Comparison of ENCODE assay signal across 25 cellular contexts in genomic region chr21:44526096-44526997, GRCh38. TPM values are rescaled to one million over a fixed set of nuclear protein-coding genes. Genes with fewer than 3 reads are reported as not detected.
DNase-seq lines count a peak whose midpoint lies in the region; ATAC-seq, FAIRE-seq and TF ChIP-seq lines count a peak whose summit lies in the region.
"Had no signal": no experiment of that assay in that cellular context is flagged by ENCODE, and none has a peak within 500 bp of the region (broad histone marks: within the 10 kb centered on the region; RNA-seq: fewer than 3 reads in every experiment).

No MANE protein-coding gene starts in this region.

- H2AFZ ChIP-seq in K562 (ENCODE audit: low read depth, low read length) (no peak overlapping the region), HepG2 (ENCODE audit: low read length) (no peak overlapping the region)

- TF ChIP-seq EP300 in K562 (IDR thresholded peaks at IDR 0.05; ENCODE audit: low read length) (no peak), HepG2 (IDR thresholded peaks at IDR 0.05; ENCODE audit: low read depth in 2 of 2, low read length in 2 of 2) (no peak), HepG2 (CRISPR knock-in tag; IDR thresholded peaks at IDR 0.05; ENCODE audit: borderline replicate concordance) (no peak)

- H3K27me3 ChIP-seq in K562 (ENCODE audit: control insufficient read depth in 2 of 2, insufficient read depth in 2 of 2, low read length in 2 of 2) (peaks cover 30 to 64% of the 10 kb centered on the region in 2 experiments; a peak in 4 of 5 replicates), HepG2 (ENCODE audit: control insufficient read depth in 1 of 2, insufficient read depth in 2 of 2, low read length in 2 of 2) (peaks cover 0 to 11% of the 10 kb centered on the region in 2 experiments; a peak in 1 of 5 replicates)
- H3K27me3 ChIP-seq: MG63 had no signal

- no peak overlapping the region for H3K27ac ChIP-seq in K562 (ENCODE audit: extremely low read depth, low read depth, low read length)
- no peak overlapping the region for H3K27ac ChIP-seq in HepG2 (ENCODE audit: extremely low read length, insufficient read depth, low read length)
- H3K27ac ChIP-seq: HL-60 had no signal

- H3K9ac ChIP-seq in K562 (ENCODE audit: insufficient read depth in 1 of 2, low read depth in 2 of 2, low read length in 2 of 2) (no peak overlapping the region), HepG2 (ENCODE audit: insufficient read depth, low read depth, low read length) (no peak overlapping the region)

- no peak overlapping the region for H3K4me2 ChIP-seq in K562 (ENCODE audit: insufficient read depth, low read length)
- H3K4me2 ChIP-seq in HepG2 (ENCODE audit: low read depth, low read length): peak overlapping the region; percentile 20; the same call in 1 of the 2 replicates

- no peak for TF ChIP-seq RAD21 in K562 (CRISPR knock-in tag; conservative IDR thresholded peaks at IDR 0.05 in 1 of 2, IDR thresholded peaks at IDR 0.05 in 1 of 2)
- TF ChIP-seq RAD21 in HepG2 (CRISPR knock-in tag; IDR thresholded peaks at IDR 0.05): no peak

- FAIRE-seq in HTR-8/SVneo (lab: Jason Lieb, UNC) (peak; percentile 46), K562 (lab: Jason Lieb, UNC) (no peak), HepG2 (lab: Jason Lieb, UNC) (no peak)
- FAIRE-seq: D721Med had no signal

- in situ Hi-C loops in K562 (cut with MboI): no loop called here
- in situ Hi-C loops in HepG2 (cut with HindIII; ENCODE audit: extremely low pct_ligation_motif_present, low pct_unique_long_range_greater_than_20kb): no loop called here

- H3K4me3 ChIP-seq in K562 (no peak overlapping the region), HepG2 (replicated peaks in 1 of 3; ENCODE audit: insufficient read depth in 1 of 3, low read depth in 2 of 3, low read length in 3 of 3) (no peak overlapping the region)
- H3K4me3 ChIP-seq: MG63 had no signal

- H3K4me1 ChIP-seq in K562 (replicated peaks in 1 of 2; ENCODE audit: control insufficient read depth in 2 of 2, insufficient read depth in 2 of 2, low read length in 2 of 2): peaks cover 0 to 16% of the 10 kb centered on the region in 2 experiments; a peak in 1 of 5 replicates
- peaks cover 21% of the 10 kb centered on the region for H3K4me1 ChIP-seq in HepG2 (ENCODE audit: insufficient read depth, low read length)

- H3K9me3 ChIP-seq in K562 (replicated peaks; ENCODE audit: control insufficient read depth, insufficient read depth, low read depth, low read length): peaks cover 21% of the 10 kb centered on the region; the same call in 1 of the 2 replicates
- H3K9me3 ChIP-seq in HepG2 (ENCODE audit: low read length): no peaks in the 10 kb centered on the region

- ATAC-seq in K562 (no peak), HepG2 (peak; percentile 8; the same call in 1 of the 3 replicates), HG02852 (IDR thresholded peaks at IDR 0.05; ENCODE audit: unreplicated experiment) (no peak)
- ATAC-seq: PC-3 had no signal

- TF ChIP-seq CTCF in K562 (IDR thresholded peaks at IDR 0.05 in 2 of 3, conservative IDR thresholded peaks at IDR 0.05 in 1 of 3; ENCODE audit: insufficient read depth in 2 of 3, low read depth in 1 of 3, low read length in 3 of 3) (no peak), HepG2 (CRISPR knock-in tag; IDR thresholded peaks at IDR 0.05) (no peak)

- 2% methylated on average over 11 of the region's 12 CpGs for WGBS in K562 (ENCODE audit: insufficient coverage, low coverage, missing lambda C conversion rate)
- WGBS in HepG2 (ENCODE audit: low lambda C conversion rate): 31% methylated on average over 12 of the region's 12 CpGs

- POLR2A ChIA-PET in K562 (lab: Yijun Ruan, JAX): interaction anchor here (0.5 kb wide), 1 partner anchor 42 kb away, joined by 3 read pairs; no protein-coding TSS in a partner anchor
- POLR2A ChIA-PET in HepG2 (lab: Yijun Ruan, JAX): no interaction called here

- H4K20me1 ChIP-seq in K562 (replicated peaks; ENCODE audit: control insufficient read depth, insufficient read depth, low read length) (peaks cover 13% of the 10 kb centered on the region; the same call in 1 of the 2 replicates), HepG2 (ENCODE audit: insufficient read depth, low read length) (no peaks in the 10 kb centered on the region)

- no TSS peak for BruUV-seq in K562 (replicated peaks; lab: Mats Ljungman, UMichigan)
- BruUV-seq in HepG2 (replicated peaks; lab: Mats Ljungman, UMichigan): no TSS peak

- DNase-seq in HTR-8/SVneo (ENCODE audit: insufficient read length, low spot score): no peak
- DNase-seq in K562 (ENCODE audit: extremely low read depth in 1 of 4, low spot score in 3 of 4): no peak
- DNase-seq in HepG2 (ENCODE audit: low spot score): peak; percentile 22
- peak; percentile 69 for DNase-seq in posterior vena cava (ENCODE audit: low spot score)
- DNase-seq in hippocampal formation (lab: John Stamatoyannopoulos, UW): no peak
- no peak for DNase-seq in cortex of kidney (lab: John Stamatoyannopoulos, UW)
- DNase-seq: ACHN; C1 segment of cervical spinal cord; CD8-positive, alpha-beta memory T cell; DMS79; H7; Kasumi-1; MG63; NCI-H1092; NCI-H1436 treated with DMSO at 0.1 percent for 48 hours; NCI-H2029; NCI-H345; NCI-H524 treated with DMSO at 0.1 percent for 48 hours; PC-3; SHP77 treated with DMSO at 0.1 percent for 48 hours had no signal

- H3K9me1 ChIP-seq in K562 (ENCODE audit: control insufficient read depth, insufficient read depth, low read length): no peaks in the 10 kb centered on the region

- CTCF ChIA-PET in K562 (lab: Yijun Ruan, JAX; ENCODE audit: low intra/inter-chr PET ratio) (no interaction called here), HepG2 (lab: Yijun Ruan, JAX; ENCODE audit: low intra/inter-chr PET ratio, low total read pairs) (no interaction called here)

- intact Hi-C loops in K562 (cut with micrococcal nuclease) (no loop called here), HepG2 (cut with micrococcal nuclease; ENCODE audit: unreplicated experiment) (no loop called here), posterior vena cava (cut with DNase I) (no loop called here)

- H3K36me3 ChIP-seq in K562 (ENCODE audit: control insufficient read depth, insufficient read depth, low read length): no peaks in the 10 kb centered on the region
- no peaks in the 10 kb centered on the region for H3K36me3 ChIP-seq in HepG2 (replicated peaks in 1 of 2; ENCODE audit: control insufficient read depth in 1 of 2, insufficient read depth in 2 of 2, low read length in 2 of 2)
- H3K36me3 ChIP-seq: MG63 had no signal

- H3K79me2 ChIP-seq in K562 (ENCODE audit: control insufficient read depth, insufficient read depth, low read length) (no peaks in the 10 kb centered on the region), HepG2 (ENCODE audit: insufficient read depth, low read length) (no peaks in the 10 kb centered on the region)

- TF ChIP-seq POLR2A in K562 (conservative IDR thresholded peaks at IDR 0.05): no peak
- no peak for TF ChIP-seq POLR2A in HepG2 (IDR thresholded peaks at IDR 0.05; ENCODE audit: insufficient read depth in 1 of 2, low read depth in 2 of 2, low read length in 2 of 2)

RNA-seq across cellular contexts. Expression of gene KRTAP10-1, which starts 13.6 kb away (rescaled TPM):
- not detected in 2 replicates for total RNA-seq in K562 (2011; cell fraction: chromatin; rRNA removed; ENCODE audit: low replicate concordance)
- total RNA-seq in K562 (2011; cell fraction: nucleolus; rRNA removed): not detected in 2 replicates
- total RNA-seq in K562 (2011; cell fraction: nucleoplasm; rRNA removed): not detected in 2 replicates
- total RNA-seq in K562 (2014; rRNA removed) (not detected in 2 replicates), K562 (2014; rRNA removed; fragmentation: Illumina TruSeq; extraction: Trizol) (not detected in 2 replicates), K562 (2015; rRNA removed; fragmentation: Illumina TruSeq; extraction: Trizol) (not detected in 2 replicates), K562 (2021) (not detected in 2 replicates), HepG2 (2016; rRNA removed; fragmentation: Illumina TruSeq; extraction: Trizol) (not detected in 2 replicates), posterior vena cava (not detected)
- polyA plus RNA-seq in K562 (2011; rRNA removed) (not detected in 2 replicates), K562 (2014; fragmentation: Illumina TruSeq; extraction: Trizol) (not detected in 2 replicates), K562 (2014; fragmentation: Nextera tagmentation; extraction: Ambion mirVana) (not detected), K562 (2014; rRNA removed) (not detected in 2 replicates), HepG2 (2011; rRNA removed) (not detected in 2 replicates)
- polyA plus RNA-seq in K562 (2011; cell fraction: cytosol; rRNA removed): not detected in 2 replicates
- polyA plus RNA-seq in K562 (2011; cell fraction: nucleus; rRNA removed): not detected in 2 replicates
- polyA plus RNA-seq in K562 (2012): not detected in 2 replicates
- not detected in 2 replicates for polyA minus RNA-seq in K562 (2011; rRNA and poly(A)+ RNA removed)
- polyA minus RNA-seq in K562 (2011; cell fraction: cytosol; rRNA and poly(A)+ RNA removed): not detected in 2 replicates
- polyA minus RNA-seq in K562 (2011; cell fraction: nucleus; rRNA and poly(A)+ RNA removed): not detected in 2 replicates
- not detected in 2 replicates for total RNA-seq in HepG2 (2016; cell fraction: cytosol; rRNA removed; fragmentation: Illumina TruSeq; extraction: Trizol; ENCODE audit: low read depth)
- total RNA-seq in HepG2 (2016; cell fraction: insoluble cytoplasmic fraction; rRNA removed; fragmentation: Illumina TruSeq; extraction: Trizol): not detected in 2 replicates
- not detected in 2 replicates for total RNA-seq in HepG2 (2016; cell fraction: membrane; rRNA removed; fragmentation: Illumina TruSeq; extraction: Trizol)
- total RNA-seq in HepG2 (2016; cell fraction: nucleus; rRNA removed; fragmentation: Illumina TruSeq; extraction: Trizol): not detected in 2 replicates
- polyA plus RNA-seq in HepG2 (2011; cell fraction: cytosol; rRNA removed): not detected in 2 replicates
- not detected in 2 replicates for polyA plus RNA-seq in HepG2 (2011; cell fraction: nucleus; rRNA removed)
- not detected in 2 replicates for polyA plus RNA-seq in HepG2 (2012)
- polyA plus RNA-seq in HepG2 (2016; cell fraction: cytosol; fragmentation: Illumina TruSeq; extraction: Trizol; ENCODE audit: low read depth): not detected in 2 replicates
- polyA plus RNA-seq in HepG2 (2016; cell fraction: insoluble cytoplasmic fraction; fragmentation: Illumina TruSeq; extraction: Trizol; ENCODE audit: low read depth): not detected in 2 replicates
- not detected in 2 replicates for polyA plus RNA-seq in HepG2 (2016; cell fraction: membrane; fragmentation: Illumina TruSeq; extraction: Trizol; ENCODE audit: low read depth)
- not detected in 2 replicates for polyA plus RNA-seq in HepG2 (2016; cell fraction: nucleus; fragmentation: Illumina TruSeq; extraction: Trizol; ENCODE audit: insufficient read depth, low read depth)
- 0.16 TPM in 1 of 2 replicates, not detected in the other for polyA minus RNA-seq in HepG2 (2011; rRNA and poly(A)+ RNA removed; ENCODE audit: low replicate concordance)
- polyA minus RNA-seq in HepG2 (2011; cell fraction: cytosol; rRNA and poly(A)+ RNA removed): not detected in 2 replicates
- polyA minus RNA-seq in HepG2 (2011; cell fraction: nucleus; rRNA and poly(A)+ RNA removed): not detected in 2 replicates
- total RNA-seq: CD8-positive, alpha-beta memory T cell; H7; HT1080; PC-3 had no signal
- polyA plus RNA-seq: CD8-positive, alpha-beta memory T cell; IgD-negative memory B cell had no signal

RNA-seq across cellular contexts. Expression of gene KRTAP10-2, which starts 25.0 kb away (rescaled TPM):
- not detected in 2 replicates for total RNA-seq in K562 (2011; cell fraction: chromatin; rRNA removed; ENCODE audit: low replicate concordance)
- not detected in 2 replicates for total RNA-seq in K562 (2011; cell fraction: nucleolus; rRNA removed)
- total RNA-seq in K562 (2011; cell fraction: nucleoplasm; rRNA removed): not detected in 2 replicates
- total RNA-seq in K562 (2014; rRNA removed) (not detected in 2 replicates), K562 (2014; rRNA removed; fragmentation: Illumina TruSeq; extraction: Trizol) (not detected in 2 replicates), K562 (2015; rRNA removed; fragmentation: Illumina TruSeq; extraction: Trizol) (not detected in 2 replicates), K562 (2021) (not detected in 2 replicates), HepG2 (2016; rRNA removed; fragmentation: Illumina TruSeq; extraction: Trizol) (not detected in 2 replicates), posterior vena cava (not detected)
- polyA plus RNA-seq in K562 (2011; rRNA removed) (not detected in 2 replicates), K562 (2014; fragmentation: Illumina TruSeq; extraction: Trizol) (not detected in 2 replicates), K562 (2014; fragmentation: Nextera tagmentation; extraction: Ambion mirVana) (not detected), K562 (2014; rRNA removed) (not detected in 2 replicates), HepG2 (2011; rRNA removed) (not detected in 2 replicates)
- not detected in 2 replicates for polyA plus RNA-seq in K562 (2011; cell fraction: cytosol; rRNA removed)
- polyA plus RNA-seq in K562 (2011; cell fraction: nucleus; rRNA removed): not detected in 2 replicates
- polyA plus RNA-seq in K562 (2012): not detected in 2 replicates
- not detected in 2 replicates for polyA minus RNA-seq in K562 (2011; rRNA and poly(A)+ RNA removed)
- not detected in 2 replicates for polyA minus RNA-seq in K562 (2011; cell fraction: cytosol; rRNA and poly(A)+ RNA removed)
- not detected in 2 replicates for polyA minus RNA-seq in K562 (2011; cell fraction: nucleus; rRNA and poly(A)+ RNA removed)
- total RNA-seq in HepG2 (2016; cell fraction: cytosol; rRNA removed; fragmentation: Illumina TruSeq; extraction: Trizol; ENCODE audit: low read depth): not detected in 2 replicates
- not detected in 2 replicates for total RNA-seq in HepG2 (2016; cell fraction: insoluble cytoplasmic fraction; rRNA removed; fragmentation: Illumina TruSeq; extraction: Trizol)
- total RNA-seq in HepG2 (2016; cell fraction: membrane; rRNA removed; fragmentation: Illumina TruSeq; extraction: Trizol): not detected in 2 replicates
- not detected in 2 replicates for total RNA-seq in HepG2 (2016; cell fraction: nucleus; rRNA removed; fragmentation: Illumina TruSeq; extraction: Trizol)
- polyA plus RNA-seq in HepG2 (2011; cell fraction: cytosol; rRNA removed): not detected in 2 replicates
- 0.14 TPM in 1 of 2 replicates, not detected in the other for polyA plus RNA-seq in HepG2 (2011; cell fraction: nucleus; rRNA removed)
- polyA plus RNA-seq in HepG2 (2012): not detected in 2 replicates
- not detected in 2 replicates for polyA plus RNA-seq in HepG2 (2016; cell fraction: cytosol; fragmentation: Illumina TruSeq; extraction: Trizol; ENCODE audit: low read depth)
- not detected in 2 replicates for polyA plus RNA-seq in HepG2 (2016; cell fraction: insoluble cytoplasmic fraction; fragmentation: Illumina TruSeq; extraction: Trizol; ENCODE audit: low read depth)
- not detected in 2 replicates for polyA plus RNA-seq in HepG2 (2016; cell fraction: membrane; fragmentation: Illumina TruSeq; extraction: Trizol; ENCODE audit: low read depth)
- polyA plus RNA-seq in HepG2 (2016; cell fraction: nucleus; fragmentation: Illumina TruSeq; extraction: Trizol; ENCODE audit: insufficient read depth, low read depth): not detected in 2 replicates
- not detected in 2 replicates for polyA minus RNA-seq in HepG2 (2011; rRNA and poly(A)+ RNA removed; ENCODE audit: low replicate concordance)
- not detected in 2 replicates for polyA minus RNA-seq in HepG2 (2011; cell fraction: cytosol; rRNA and poly(A)+ RNA removed)
- polyA minus RNA-seq in HepG2 (2011; cell fraction: nucleus; rRNA and poly(A)+ RNA removed): not detected in 2 replicates
- total RNA-seq: CD8-positive, alpha-beta memory T cell; H7; HT1080; PC-3 had no signal
- polyA plus RNA-seq: CD8-positive, alpha-beta memory T cell; IgD-negative memory B cell had no signal

RNA-seq across cellular contexts. Expression of gene KRTAP10-3, which starts 32.2 kb away (rescaled TPM):
- total RNA-seq in K562 (2011; cell fraction: chromatin; rRNA removed; ENCODE audit: low replicate concordance): not detected in 2 replicates
- not detected in 2 replicates for total RNA-seq in K562 (2011; cell fraction: nucleolus; rRNA removed)
- total RNA-seq in K562 (2011; cell fraction: nucleoplasm; rRNA removed): not detected in 2 replicates
- total RNA-seq in K562 (2014; rRNA removed) (not detected in 2 replicates), K562 (2014; rRNA removed; fragmentation: Illumina TruSeq; extraction: Trizol) (not detected in 2 replicates), K562 (2015; rRNA removed; fragmentation: Illumina TruSeq; extraction: Trizol) (not detected in 2 replicates), K562 (2021) (not detected in 2 replicates), HepG2 (2016; rRNA removed; fragmentation: Illumina TruSeq; extraction: Trizol) (not detected in 2 replicates), posterior vena cava (not detected)
- polyA plus RNA-seq in K562 (2011; rRNA removed) (not detected in 2 replicates), K562 (2014; fragmentation: Illumina TruSeq; extraction: Trizol) (not detected in 2 replicates), K562 (2014; fragmentation: Nextera tagmentation; extraction: Ambion mirVana) (not detected), K562 (2014; rRNA removed) (not detected in 2 replicates), HepG2 (2011; rRNA removed) (not detected in 2 replicates)
- polyA plus RNA-seq in K562 (2011; cell fraction: cytosol; rRNA removed): not detected in 2 replicates
- polyA plus RNA-seq in K562 (2011; cell fraction: nucleus; rRNA removed): not detected in 2 replicates
- not detected in 2 replicates for polyA plus RNA-seq in K562 (2012)
- not detected in 2 replicates for polyA minus RNA-seq in K562 (2011; rRNA and poly(A)+ RNA removed)
- not detected in 2 replicates for polyA minus RNA-seq in K562 (2011; cell fraction: cytosol; rRNA and poly(A)+ RNA removed)
- polyA minus RNA-seq in K562 (2011; cell fraction: nucleus; rRNA and poly(A)+ RNA removed): not detected in 2 replicates
- total RNA-seq in HepG2 (2016; cell fraction: cytosol; rRNA removed; fragmentation: Illumina TruSeq; extraction: Trizol; ENCODE audit: low read depth): not detected in 2 replicates
- not detected in 2 replicates for total RNA-seq in HepG2 (2016; cell fraction: insoluble cytoplasmic fraction; rRNA removed; fragmentation: Illumina TruSeq; extraction: Trizol)
- total RNA-seq in HepG2 (2016; cell fraction: membrane; rRNA removed; fragmentation: Illumina TruSeq; extraction: Trizol): not detected in 2 replicates
- not detected in 2 replicates for total RNA-seq in HepG2 (2016; cell fraction: nucleus; rRNA removed; fragmentation: Illumina TruSeq; extraction: Trizol)
- not detected in 2 replicates for polyA plus RNA-seq in HepG2 (2011; cell fraction: cytosol; rRNA removed)
- not detected in 2 replicates for polyA plus RNA-seq in HepG2 (2011; cell fraction: nucleus; rRNA removed)
- polyA plus RNA-seq in HepG2 (2012): not detected in 2 replicates
- polyA plus RNA-seq in HepG2 (2016; cell fraction: cytosol; fragmentation: Illumina TruSeq; extraction: Trizol; ENCODE audit: low read depth): not detected in 2 replicates
- not detected in 2 replicates for polyA plus RNA-seq in HepG2 (2016; cell fraction: insoluble cytoplasmic fraction; fragmentation: Illumina TruSeq; extraction: Trizol; ENCODE audit: low read depth)
- not detected in 2 replicates for polyA plus RNA-seq in HepG2 (2016; cell fraction: membrane; fragmentation: Illumina TruSeq; extraction: Trizol; ENCODE audit: low read depth)
- polyA plus RNA-seq in HepG2 (2016; cell fraction: nucleus; fragmentation: Illumina TruSeq; extraction: Trizol; ENCODE audit: insufficient read depth, low read depth): not detected in 2 replicates
- not detected in 2 replicates for polyA minus RNA-seq in HepG2 (2011; rRNA and poly(A)+ RNA removed; ENCODE audit: low replicate concordance)
- polyA minus RNA-seq in HepG2 (2011; cell fraction: cytosol; rRNA and poly(A)+ RNA removed): not detected in 2 replicates
- not detected in 2 replicates for polyA minus RNA-seq in HepG2 (2011; cell fraction: nucleus; rRNA and poly(A)+ RNA removed)
- total RNA-seq: CD8-positive, alpha-beta memory T cell; H7; HT1080; PC-3 had no signal
- polyA plus RNA-seq: CD8-positive, alpha-beta memory T cell; IgD-negative memory B cell had no signal

RNA-seq across cellular contexts. Expression of gene KRTAP10-4, which starts 47.2 kb away (rescaled TPM):
- total RNA-seq in K562 (2011; cell fraction: chromatin; rRNA removed; ENCODE audit: low replicate concordance): not detected in 2 replicates
- total RNA-seq in K562 (2011; cell fraction: nucleolus; rRNA removed): not detected in 2 replicates
- total RNA-seq in K562 (2011; cell fraction: nucleoplasm; rRNA removed): not detected in 2 replicates
- total RNA-seq in K562 (2014; rRNA removed): not detected in 2 replicates
- not detected in 2 replicates for total RNA-seq in K562 (2014; rRNA removed; fragmentation: Illumina TruSeq; extraction: Trizol)
- not detected in 2 replicates for total RNA-seq in K562 (2015; rRNA removed; fragmentation: Illumina TruSeq; extraction: Trizol)
- not detected in 2 replicates for total RNA-seq in K562 (2021)
- polyA plus RNA-seq in K562 (2011; rRNA removed): not detected in 2 replicates
- polyA plus RNA-seq in K562 (2011; cell fraction: cytosol; rRNA removed): not detected in 2 replicates
- not detected in 2 replicates for polyA plus RNA-seq in K562 (2011; cell fraction: nucleus; rRNA removed)
- not detected in 2 replicates for polyA plus RNA-seq in K562 (2012)
- polyA plus RNA-seq in K562 (2014; fragmentation: Illumina TruSeq; extraction: Trizol): not detected in 2 replicates
- not detected for polyA plus RNA-seq in K562 (2014; fragmentation: Nextera tagmentation; extraction: Ambion mirVana)
- polyA plus RNA-seq in K562 (2014; rRNA removed): not detected in 2 replicates
- polyA minus RNA-seq in K562 (2011; rRNA and poly(A)+ RNA removed): not detected in 2 replicates
- not detected in 2 replicates for polyA minus RNA-seq in K562 (2011; cell fraction: cytosol; rRNA and poly(A)+ RNA removed)
- polyA minus RNA-seq in K562 (2011; cell fraction: nucleus; rRNA and poly(A)+ RNA removed): not detected in 2 replicates
- not detected in 2 replicates for total RNA-seq in HepG2 (2016; rRNA removed; fragmentation: Illumina TruSeq; extraction: Trizol)
- total RNA-seq in HepG2 (2016; cell fraction: cytosol; rRNA removed; fragmentation: Illumina TruSeq; extraction: Trizol; ENCODE audit: low read depth): not detected in 2 replicates
- total RNA-seq in HepG2 (2016; cell fraction: insoluble cytoplasmic fraction; rRNA removed; fragmentation: Illumina TruSeq; extraction: Trizol): not detected in 2 replicates
- not detected in 2 replicates for total RNA-seq in HepG2 (2016; cell fraction: membrane; rRNA removed; fragmentation: Illumina TruSeq; extraction: Trizol)
- not detected in 2 replicates for total RNA-seq in HepG2 (2016; cell fraction: nucleus; rRNA removed; fragmentation: Illumina TruSeq; extraction: Trizol)
- not detected in 2 replicates for polyA plus RNA-seq in HepG2 (2011; rRNA removed)
- not detected in 2 replicates for polyA plus RNA-seq in HepG2 (2011; cell fraction: cytosol; rRNA removed)
- not detected in 2 replicates for polyA plus RNA-seq in HepG2 (2011; cell fraction: nucleus; rRNA removed)
- polyA plus RNA-seq in HepG2 (2012): 0.12 TPM in 1 of 2 replicates, not detected in the other
- not detected in 2 replicates for polyA plus RNA-seq in HepG2 (2016; cell fraction: cytosol; fragmentation: Illumina TruSeq; extraction: Trizol; ENCODE audit: low read depth)
- not detected in 2 replicates for polyA plus RNA-seq in HepG2 (2016; cell fraction: insoluble cytoplasmic fraction; fragmentation: Illumina TruSeq; extraction: Trizol; ENCODE audit: low read depth)
- polyA plus RNA-seq in HepG2 (2016; cell fraction: membrane; fragmentation: Illumina TruSeq; extraction: Trizol; ENCODE audit: low read depth): not detected in 2 replicates
- not detected in 2 replicates for polyA plus RNA-seq in HepG2 (2016; cell fraction: nucleus; fragmentation: Illumina TruSeq; extraction: Trizol; ENCODE audit: insufficient read depth, low read depth)
- polyA minus RNA-seq in HepG2 (2011; rRNA and poly(A)+ RNA removed; ENCODE audit: low replicate concordance): not detected in 2 replicates
- not detected in 2 replicates for polyA minus RNA-seq in HepG2 (2011; cell fraction: cytosol; rRNA and poly(A)+ RNA removed)
- not detected in 2 replicates for polyA minus RNA-seq in HepG2 (2011; cell fraction: nucleus; rRNA and poly(A)+ RNA removed)
- not detected for total RNA-seq in posterior vena cava
- total RNA-seq: CD8-positive, alpha-beta memory T cell; H7; HT1080; PC-3 had no signal
- polyA plus RNA-seq: CD8-positive, alpha-beta memory T cell; IgD-negative memory B cell had no signal

RNA-seq across cellular contexts. Expression of gene KRTAP10-5, which starts 54.1 kb away (rescaled TPM):
- not detected in 2 replicates for total RNA-seq in K562 (2011; cell fraction: chromatin; rRNA removed; ENCODE audit: low replicate concordance)
- total RNA-seq in K562 (2011; cell fraction: nucleolus; rRNA removed): not detected in 2 replicates
- not detected in 2 replicates for total RNA-seq in K562 (2011; cell fraction: nucleoplasm; rRNA removed)
- total RNA-seq in K562 (2014; rRNA removed) (not detected in 2 replicates), K562 (2014; rRNA removed; fragmentation: Illumina TruSeq; extraction: Trizol) (not detected in 2 replicates), K562 (2015; rRNA removed; fragmentation: Illumina TruSeq; extraction: Trizol) (not detected in 2 replicates), K562 (2021) (not detected in 2 replicates), HepG2 (2016; rRNA removed; fragmentation: Illumina TruSeq; extraction: Trizol) (not detected in 2 replicates), posterior vena cava (not detected)
- polyA plus RNA-seq in K562 (2011; rRNA removed) (not detected in 2 replicates), K562 (2014; fragmentation: Illumina TruSeq; extraction: Trizol) (not detected in 2 replicates), K562 (2014; fragmentation: Nextera tagmentation; extraction: Ambion mirVana) (not detected), K562 (2014; rRNA removed) (not detected in 2 replicates), HepG2 (2011; rRNA removed) (not detected in 2 replicates)
- polyA plus RNA-seq in K562 (2011; cell fraction: cytosol; rRNA removed): not detected in 2 replicates
- polyA plus RNA-seq in K562 (2011; cell fraction: nucleus; rRNA removed): not detected in 2 replicates
- not detected in 2 replicates for polyA plus RNA-seq in K562 (2012)
- not detected in 2 replicates for polyA minus RNA-seq in K562 (2011; rRNA and poly(A)+ RNA removed)
- not detected in 2 replicates for polyA minus RNA-seq in K562 (2011; cell fraction: cytosol; rRNA and poly(A)+ RNA removed)
- not detected in 2 replicates for polyA minus RNA-seq in K562 (2011; cell fraction: nucleus; rRNA and poly(A)+ RNA removed)
- total RNA-seq in HepG2 (2016; cell fraction: cytosol; rRNA removed; fragmentation: Illumina TruSeq; extraction: Trizol; ENCODE audit: low read depth): not detected in 2 replicates
- not detected in 2 replicates for total RNA-seq in HepG2 (2016; cell fraction: insoluble cytoplasmic fraction; rRNA removed; fragmentation: Illumina TruSeq; extraction: Trizol)
- not detected in 2 replicates for total RNA-seq in HepG2 (2016; cell fraction: membrane; rRNA removed; fragmentation: Illumina TruSeq; extraction: Trizol)
- not detected in 2 replicates for total RNA-seq in HepG2 (2016; cell fraction: nucleus; rRNA removed; fragmentation: Illumina TruSeq; extraction: Trizol)
- not detected in 2 replicates for polyA plus RNA-seq in HepG2 (2011; cell fraction: cytosol; rRNA removed)
- polyA plus RNA-seq in HepG2 (2011; cell fraction: nucleus; rRNA removed): not detected in 2 replicates
- not detected in 2 replicates for polyA plus RNA-seq in HepG2 (2012)
- polyA plus RNA-seq in HepG2 (2016; cell fraction: cytosol; fragmentation: Illumina TruSeq; extraction: Trizol; ENCODE audit: low read depth): not detected in 2 replicates
- not detected in 2 replicates for polyA plus RNA-seq in HepG2 (2016; cell fraction: insoluble cytoplasmic fraction; fragmentation: Illumina TruSeq; extraction: Trizol; ENCODE audit: low read depth)
- not detected in 2 replicates for polyA plus RNA-seq in HepG2 (2016; cell fraction: membrane; fragmentation: Illumina TruSeq; extraction: Trizol; ENCODE audit: low read depth)
- polyA plus RNA-seq in HepG2 (2016; cell fraction: nucleus; fragmentation: Illumina TruSeq; extraction: Trizol; ENCODE audit: insufficient read depth, low read depth): not detected in 2 replicates
- not detected in 2 replicates for polyA minus RNA-seq in HepG2 (2011; rRNA and poly(A)+ RNA removed; ENCODE audit: low replicate concordance)
- not detected in 2 replicates for polyA minus RNA-seq in HepG2 (2011; cell fraction: cytosol; rRNA and poly(A)+ RNA removed)
- not detected in 2 replicates for polyA minus RNA-seq in HepG2 (2011; cell fraction: nucleus; rRNA and poly(A)+ RNA removed)
- total RNA-seq: CD8-positive, alpha-beta memory T cell; H7; HT1080; PC-3 had no signal
- polyA plus RNA-seq: CD8-positive, alpha-beta memory T cell; IgD-negative memory B cell had no signal

Comparison
In these comparisons a context has a peak if more than half of its experiments do, and no peak if none do; other contexts are left out.
1. DNase-seq: peak in HepG2 (single experiment) and posterior vena cava (single experiment); none in HTR-8/SVneo (single experiment), K562 (0 of 4), hippocampal formation (0 of 2) and cortex of kidney (single experiment).